18 cellular contexts compared by ENCODE assay signal in the genomic region with DNA sequence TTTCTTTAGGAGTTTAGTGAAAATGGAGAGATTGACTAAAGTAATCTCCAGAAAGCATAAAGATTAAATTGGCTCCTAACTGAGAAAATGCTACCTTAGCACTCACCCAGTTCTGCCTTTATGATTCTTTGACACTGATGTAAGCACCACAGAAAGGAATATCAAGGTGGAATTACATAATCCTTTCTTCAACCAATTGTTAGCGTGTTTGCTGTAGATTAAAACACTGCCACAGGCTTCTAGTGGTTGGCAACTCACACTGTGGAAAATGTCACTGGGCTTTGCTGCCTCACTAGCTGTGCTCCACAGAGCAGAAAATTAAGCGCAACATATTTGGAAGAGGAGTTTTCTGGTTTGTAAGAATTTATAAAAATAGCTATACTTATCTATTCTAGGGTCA.
A peak's percentile ranks its signal among the peaks of the same experiment; 100 is the strongest.
DNase-seq lines count a peak whose midpoint lies in the region; ATAC-seq, FAIRE-seq and TF ChIP-seq lines count a peak whose summit lies in the region.
"Had no signal": no experiment of that assay in that cellular context is flagged by ENCODE, and none has a peak within 500 bp of the region (broad histone marks: within the 10 kb centered on the region; RNA-seq: fewer than 3 reads in every experiment).

No MANE protein-coding gene starts in this region.

- H3K27me3 Mint-ChIP-seq in Calu3 (ENCODE audit: unreplicated experiment), result peaks cover 44% of the 10 kb centered on the region

- WGBS in GM12878 (ENCODE audit: insufficient coverage, insufficient replicate concordance, low lambda C conversion rate, missing lambda C conversion rate), result 3% methylated on average over 2 of the region's 2 CpGs
- WGBS in transverse colon (ENCODE audit: low coverage in 1 of 2), 2 donors, result 75 to 83% methylated on average over 2 of the region's 2 CpGs

- CTCF ChIA-PET in GM12878 (lab: Yijun Ruan, JAX) (interaction anchor here (0.6 to 1.8 kb wide), 17 partner anchors 9 to 91 kb away, joined by 3 to 5 read pairs (median 4); no protein-coding TSS in a partner anchor), Calu3 (lab: Charles Lee) (no interaction called here)

- H3K36me3 Mint-ChIP-seq in Calu3 (ENCODE audit: insufficient read depth, unreplicated experiment), result no peaks in the 10 kb centered on the region
- H3K36me3 Mint-ChIP-seq: CD14-positive monocyte; CD4-positive, alpha-beta memory T cell had no signal

- H3K9me3 ChIP-seq in GM12878 (replicated peaks; ENCODE audit: control insufficient read depth, insufficient read depth, low read length) (no peaks in the 10 kb centered on the region; the same call in 2 of the 3 replicates), transverse colon (no peaks in the 10 kb centered on the region)
- H3K9me3 ChIP-seq: BLaER1 had no signal

- H3K4me1 ChIP-seq in GM12878 (ENCODE audit: control insufficient read depth, insufficient read depth, low read length), result no peaks in the 10 kb centered on the region
- no peaks in the 10 kb centered on the region for H3K4me1 ChIP-seq in transverse colon

- H3K4me3 Mint-ChIP-seq in Calu3 (ENCODE audit: low read depth, unreplicated experiment), result no peak overlapping the region
- H3K4me3 Mint-ChIP-seq: CD14-positive monocyte; CD4-positive, alpha-beta memory T cell; GM23338 had no signal

- no peak for TF ChIP-seq EP300 in GM12878 (IDR thresholded peaks at IDR 0.05; ENCODE audit: borderline replicate concordance in 1 of 2, control insufficient read depth in 1 of 2, low read depth in 2 of 2, low read length in 2 of 2)
- no peak for TF ChIP-seq EP300 in transverse colon (IDR thresholded peaks at IDR 0.05; ENCODE audit: low read depth)

- no peaks in the 10 kb centered on the region for H3K9me3 Mint-ChIP-seq in Calu3 (ENCODE audit: low read depth, unreplicated experiment)
- H3K9me3 Mint-ChIP-seq: GM23338 had no signal

- no peak overlapping the region for H3K9ac ChIP-seq in GM12878 (ENCODE audit: control insufficient read depth, insufficient read depth, low read length)
- H3K9ac ChIP-seq: BLaER1 had no signal

- BruUV-seq in GM12878 (replicated peaks; lab: Mats Ljungman, UMichigan) (no TSS peak), Calu3 (replicated peaks; lab: Mats Ljungman, UMichigan) (no TSS peak)

- intact Hi-C loops in GM12878 (cut with micrococcal nuclease; ENCODE audit: unreplicated experiment), result loop anchor here (10.0 kb wide), 1 partner anchor 704 kb away; no protein-coding TSS in a partner anchor
- intact Hi-C loops in Calu3 (cut with micrococcal nuclease; ENCODE audit: unreplicated experiment), result no loop called here
- intact Hi-C loops in transverse colon (cut with DNase I; ENCODE audit: low total_unique reads), result no loop called here

- no peak for FAIRE-seq in GM12878 (lab: Jason Lieb, UNC)
- FAIRE-seq: A204.1, GM12891, H54 had no signal

- no peak overlapping the region for H2AFZ ChIP-seq in GM12878 (ENCODE audit: control insufficient read depth, low read depth, low read length)
- H2AFZ ChIP-seq: GM23338 had no signal

- H3K36me3 ChIP-seq in GM12878 (ENCODE audit: control insufficient read depth in 2 of 2, insufficient read depth in 2 of 2, low read length in 1 of 2), result no peaks in the 10 kb centered on the region
- H3K36me3 ChIP-seq in transverse colon, result no peaks in the 10 kb centered on the region
- H3K36me3 ChIP-seq: BLaER1 had no signal

- no peak overlapping the region for H3K4me2 ChIP-seq in GM12878 (ENCODE audit: control insufficient read depth, insufficient read depth)
- H3K4me2 ChIP-seq: BLaER1, GM23338 had no signal

- no peak for TF ChIP-seq RAD21 in GM12878 (IDR thresholded peaks at IDR 0.05; ENCODE audit: insufficient read depth, low read depth, low read length)

- TF ChIP-seq CTCF in GM12878 (IDR thresholded peaks at IDR 0.05 in 2 of 3, conservative IDR thresholded peaks at IDR 0.05 in 1 of 3; ENCODE audit: control insufficient read depth in 2 of 3, extremely low read depth in 1 of 3, insufficient read depth in 1 of 3, low read depth in 3 of 3, low read length in 3 of 3) (no peak), Calu3 (IDR thresholded peaks at IDR 0.05; ENCODE audit: unreplicated experiment) (no peak), transverse colon (IDR thresholded peaks at IDR 0.05) (no peak)

- in situ Hi-C loops in GM12878 (cut with MboI) (no loop called here), transverse colon (cut with MboI; ENCODE audit: low pct_ligation_motif_present in 1 of 4, low pct_unique_long_range_greater_than_20kb in 1 of 4, low sequenced_read_pairs in 3 of 4) (no loop called here)

- H3K27ac ChIP-seq in GM12878 (ENCODE audit: control insufficient read depth, insufficient read depth) (no peak overlapping the region), transverse colon (no peak overlapping the region)
- H3K27ac ChIP-seq: BLaER1, HL-60 had no signal

- SMC1A ChIA-PET in GM12878 (lab: Charles Lee; ENCODE audit: uncharacterized antibody, unreplicated experiment), result interaction anchor here (0.7 to 5.0 kb wide), 40 partner anchors 8 to 664 kb away, joined by 3 to 33 read pairs (median 5); no protein-coding TSS in a partner anchor

- no peak overlapping the region for H3K4me3 ChIP-seq in GM12878
- H3K4me3 ChIP-seq in transverse colon, result no peak overlapping the region
- H3K4me3 ChIP-seq: BLaER1, GM23338 had no signal

- peaks cover 15% of the 10 kb centered on the region for H3K4me1 Mint-ChIP-seq in Calu3 (ENCODE audit: low read depth, unreplicated experiment)
- H3K4me1 Mint-ChIP-seq: CD14-positive monocyte; CD4-positive, alpha-beta memory T cell had no signal

- H3K79me2 ChIP-seq in GM12878 (ENCODE audit: control insufficient read depth, insufficient read depth, low read length), result no peaks in the 10 kb centered on the region

- TF ChIP-seq POLR2A in GM12878 (IDR thresholded peaks at IDR 0.05; ENCODE audit: low read depth, low read length) (no peak), transverse colon (IDR thresholded peaks at IDR 0.05) (no peak)

- H3K27me3 ChIP-seq in GM12878 (replicated peaks in 1 of 2; ENCODE audit: control insufficient read depth in 2 of 2, insufficient read depth in 2 of 2, low read length in 1 of 2) (no peaks in the 10 kb centered on the region), transverse colon (no peaks in the 10 kb centered on the region)
- H3K27me3 ChIP-seq: BLaER1 had no signal

- RAD21 ChIA-PET in GM12878 (lab: Charles Lee; ENCODE audit: unreplicated experiment), result interaction anchor here (0.8 to 4.2 kb wide), 30 partner anchors 9 to 113 kb away, joined by 3 to 21 read pairs (median 6); no protein-coding TSS in a partner anchor

- ATAC-seq in GM18867 (IDR thresholded peaks at IDR 0.05; ENCODE audit: unreplicated experiment), result peak; percentile 48
- peak; percentile 47 for ATAC-seq in GM12878
- ATAC-seq: GM23338 had no signal

- H4K20me1 ChIP-seq in GM12878 (ENCODE audit: control insufficient read depth, insufficient read depth), result no peaks in the 10 kb centered on the region
- H4K20me1 ChIP-seq: BLaER1 had no signal

- POLR2A ChIA-PET in GM12878 (lab: Charles Lee), result interaction anchor here (1.0 to 2.1 kb wide), 6 partner anchors 9 to 100 kb away, joined by 3 to 8 read pairs (median 4); no protein-coding TSS in a partner anchor

- no peak overlapping the region for H3K27ac Mint-ChIP-seq in Calu3 (ENCODE audit: unreplicated experiment)
- H3K27ac Mint-ChIP-seq: CD14-positive monocyte; CD4-positive, alpha-beta memory T cell; GM23338 had no signal

- no peak for DNase-seq in GM12878 (ENCODE audit: low read depth, low spot score)
- DNase-seq in inferior parietal cortex (ENCODE audit: extremely low spot score), result peak; percentile 13
- no peak for DNase-seq in NCI-H2107 (lab: John Stamatoyannopoulos, UW)
- no peak for DNase-seq in Calu3
- DNase-seq in NCI-H1417 treated with DMSO at 0.1 percent for 48 hours (lab: John Stamatoyannopoulos, UW), result no peak
- DNase-seq in transverse colon, result no peak
- DNase-seq: AML-193; CD4-positive, alpha-beta memory T cell; DMS79 treated with DMSO at 0.1 percent for 48 hours; HCEC 1CT had no signal

TF ChIP-seq in GM12878, 131 proteins besides CTCF, POLR2A, EP300 and RAD21 (continues in another document):
- TF ChIP-seq MTA2 (IDR thresholded peaks at IDR 0.05; ENCODE audit: low read depth) (0 out of 2 replicates have a peak, but pooled peaks have one; percentile 33), ATF7 (IDR thresholded peaks at IDR 0.05; ENCODE audit: low read depth) (peak; percentile 75), SMARCA5 (IDR thresholded peaks at IDR 0.05) (0 out of 2 replicates have a peak, but pooled peaks have one; percentile 33), PAX5 (IDR thresholded peaks at IDR 0.05; ENCODE audit: borderline replicate concordance, low read depth, low read length) (no peak)
- TF ChIP-seq, protein P1, sequence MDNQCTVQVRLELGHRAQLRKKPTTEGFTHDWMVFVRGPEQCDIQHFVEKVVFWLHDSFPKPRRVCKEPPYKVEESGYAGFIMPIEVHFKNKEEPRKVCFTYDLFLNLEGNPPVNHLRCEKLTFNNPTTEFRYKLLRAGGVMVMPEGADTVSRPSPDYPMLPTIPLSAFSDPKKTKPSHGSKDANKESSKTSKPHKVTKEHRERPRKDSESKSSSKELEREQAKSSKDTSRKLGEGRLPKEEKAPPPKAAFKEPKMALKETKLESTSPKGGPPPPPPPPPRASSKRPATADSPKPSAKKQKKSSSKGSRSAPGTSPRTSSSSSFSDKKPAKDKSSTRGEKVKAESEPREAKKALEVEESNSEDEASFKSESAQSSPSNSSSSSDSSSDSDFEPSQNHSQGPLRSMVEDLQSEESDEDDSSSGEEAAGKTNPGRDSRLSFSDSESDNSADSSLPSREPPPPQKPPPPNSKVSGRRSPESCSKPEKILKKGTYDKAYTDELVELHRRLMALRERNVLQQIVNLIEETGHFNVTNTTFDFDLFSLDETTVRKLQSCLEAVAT (IDR thresholded peaks at IDR 0.05), result peak; percentile 44
- TF ChIP-seq, protein P2, sequence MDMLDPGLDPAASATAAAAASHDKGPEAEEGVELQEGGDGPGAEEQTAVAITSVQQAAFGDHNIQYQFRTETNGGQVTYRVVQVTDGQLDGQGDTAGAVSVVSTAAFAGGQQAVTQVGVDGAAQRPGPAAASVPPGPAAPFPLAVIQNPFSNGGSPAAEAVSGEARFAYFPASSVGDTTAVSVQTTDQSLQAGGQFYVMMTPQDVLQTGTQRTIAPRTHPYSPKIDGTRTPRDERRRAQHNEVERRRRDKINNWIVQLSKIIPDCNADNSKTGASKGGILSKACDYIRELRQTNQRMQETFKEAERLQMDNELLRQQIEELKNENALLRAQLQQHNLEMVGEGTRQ (IDR thresholded peaks at IDR 0.05; ENCODE audit: borderline replicate concordance, low read depth, low read length), result no peak
